Comparison of ENCODE assay signal across 27 cellular contexts in the genomic region with DNA sequence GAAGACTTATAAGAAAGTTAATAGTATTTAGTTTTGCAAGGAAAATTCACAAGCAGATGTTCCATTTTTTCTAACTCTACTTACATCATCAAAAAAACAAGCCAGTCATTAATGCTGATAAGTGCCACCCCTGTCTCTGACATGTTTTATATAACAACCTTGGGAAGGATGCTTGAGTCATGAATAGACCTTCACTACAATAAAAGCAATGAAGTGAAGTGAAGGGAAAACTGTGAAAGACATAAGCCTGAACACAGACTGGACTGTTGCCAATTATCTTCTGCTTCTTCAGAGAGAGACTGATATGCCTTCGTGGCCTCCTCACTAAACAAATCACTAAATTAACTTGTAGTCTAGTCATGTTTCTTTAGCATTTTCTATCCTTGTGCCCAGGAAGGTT.
"Had no signal": no experiment of that assay in that cellular context is flagged by ENCODE, and none has a peak within 500 bp of the region (broad histone marks: within the 10 kb centered on the region; RNA-seq: fewer than 3 reads in every experiment).

No MANE protein-coding gene starts in this region.

- H3K27ac ChIP-seq: RWPE1, SJCRH30, VCaP had no signal

- H3K4me3 ChIP-seq: SJCRH30 had no signal

- DNase-seq: activated CD4-positive, alpha-beta memory T cell treated with anti-CD3 and anti-CD28 coated beads for 36 hours; activated CD4-positive, alpha-beta T cell treated with anti-CD3 and anti-CD28 coated beads, Interleukin-2, amount 10 ng/mL, durations not matched to agents 7 days and 5 days; activated CD4-positive, CD25-positive, alpha-beta regulatory T cell; activated CD8-positive, alpha-beta memory T cell treated with anti-CD3 and anti-CD28 coated beads for 24 hours; activated effector memory CD4-positive, alpha-beta T cell treated with anti-CD3 and anti-CD28 coated beads, Interleukin-2, amount 50 U/mL, for 16 hours; activated naive CD4-positive, alpha-beta T cell treated with Interleukin-2 at 50 U/mL for 16 hours; activated naive CD8-positive, alpha-beta T cell treated with anti-CD3 and anti-CD28 coated beads, Interleukin-2, amount 50 U/mL, for 24 hours; activated T-cell treated with anti-CD3 and anti-CD28 coated beads, Interleukin-2, amount 50 U/mL, for 4 hours; amygdala; NCI-H1105 treated with DMSO at 0.1 percent for 48 hours; NCI-H1436 treated with DMSO at 0.1 percent for 48 hours; NCI-H187; NCI-H2081; NCI-H2171; NCI-H2227 treated with DMSO at 0.1 percent for 48 hours; NCI-H510A; NCI-H526 treated with DMSO at 0.1 percent for 48 hours; NK-92 treated with Interleukin-12 subunit alpha and Interleukin-12 subunit beta, amount 100 ng/mL, for 24 hours; OCI-M1; Right ventricle myocardium superior; SJCRH30; SK-N-SH; T-helper 1 cell had no signal

- H3K4me3 Mint-ChIP-seq: activated CD4-positive, alpha-beta memory T cell treated with anti-CD3 and anti-CD28 coated beads for 36 hours; activated CD4-positive, alpha-beta T cell treated with anti-CD3 and anti-CD28 coated beads, Interleukin-2, amount 10 ng/mL, durations not matched to agents 7 days and 5 days; activated naive CD8-positive, alpha-beta T cell treated with anti-CD3 and anti-CD28 coated beads, Interleukin-2, amount 50 U/mL, for 24 hours; activated T-cell treated with anti-CD3 and anti-CD28 coated beads, Interleukin-2, amount 50 U/mL, for 4 hours had no signal

- H3K36me3 ChIP-seq: SJCRH30 had no signal

- H3K4me1 ChIP-seq: SJCRH30 had no signal

- H3K9me3 Mint-ChIP-seq: activated CD4-positive, alpha-beta T cell treated with anti-CD3 and anti-CD28 coated beads, Interleukin-2, amount 10 ng/mL, durations not matched to agents 7 days and 5 days; activated T-cell treated with anti-CD3 and anti-CD28 coated beads, Interleukin-2, amount 50 U/mL, for 4 hours had no signal

- H3K27me3 Mint-ChIP-seq: activated CD4-positive, alpha-beta memory T cell treated with anti-CD3 and anti-CD28 coated beads for 36 hours; activated CD4-positive, alpha-beta T cell treated with anti-CD3 and anti-CD28 coated beads, Interleukin-2, amount 10 ng/mL, durations not matched to agents 7 days and 5 days; activated naive CD8-positive, alpha-beta T cell treated with anti-CD3 and anti-CD28 coated beads, Interleukin-2, amount 50 U/mL, for 24 hours had no signal

- H3K36me3 Mint-ChIP-seq: activated CD4-positive, alpha-beta memory T cell treated with anti-CD3 and anti-CD28 coated beads for 36 hours; activated naive CD4-positive, alpha-beta T cell treated with anti-CD3 and anti-CD28 coated beads, Interleukin-2, amount 50 U/mL, for 72 hours had no signal

- ATAC-seq: activated naive CD4-positive, alpha-beta T cell treated with anti-CD3 and anti-CD28 coated beads, Interleukin-2, amount 50 U/mL, for 72 hours; activated naive CD8-positive, alpha-beta T cell treated with anti-CD3 and anti-CD28 coated beads, Interleukin-2, amount 50 U/mL, for 24 hours; activated T-cell treated with anti-CD3 and anti-CD28 coated beads, Interleukin-2, amount 50 U/mL, for 4 hours; Panc1 had no signal

- H3K4me1 Mint-ChIP-seq: activated CD4-positive, alpha-beta T cell treated with anti-CD3 and anti-CD28 coated beads, Interleukin-2, amount 10 ng/mL, durations not matched to agents 7 days and 5 days; activated naive CD8-positive, alpha-beta T cell treated with anti-CD3 and anti-CD28 coated beads, Interleukin-2, amount 50 U/mL, for 24 hours had no signal

- H3K27me3 ChIP-seq: SJCRH30 had no signal

- H3K9ac ChIP-seq: SK-N-SH had no signal

- H3K27ac Mint-ChIP-seq: activated CD4-positive, alpha-beta memory T cell treated with anti-CD3 and anti-CD28 coated beads for 36 hours; activated CD4-positive, alpha-beta T cell treated with anti-CD3 and anti-CD28 coated beads, Interleukin-2, amount 10 ng/mL, durations not matched to agents 7 days and 5 days; activated naive CD4-positive, alpha-beta T cell treated with anti-CD3 and anti-CD28 coated beads, Interleukin-2, amount 50 U/mL, for 72 hours; activated naive CD8-positive, alpha-beta T cell treated with anti-CD3 and anti-CD28 coated beads, Interleukin-2, amount 50 U/mL, for 24 hours had no signal

- H3K9me3 ChIP-seq: SJCRH30, SK-N-SH had no signal

- H3K4me2 ChIP-seq: SK-N-SH had no signal
